In genomic region chr1:92831762-92832536, GRCh38 we compare ENCODE assay signal across 8 cellular contexts. TPM values are rescaled to one million over a fixed set of nuclear protein-coding genes. Genes with fewer than 3 reads are reported as not detected.
A peak's percentile ranks its signal among the peaks of the same experiment; 100 is the strongest.
DNase-seq lines count a peak whose midpoint lies in the region; TF ChIP-seq lines count a peak whose summit lies in the region.

Gene RPL5, plus strand, starts transcription at chr1:92832040. Its CDS starts 75 bp downstream, at chr1:92832115.

- TF ChIP-seq EP300 in neural cell (conservative IDR thresholded peaks at IDR 0.05; ENCODE audit: poor library complexity, severe bottlenecking) (peak; percentile 88), stomach (IDR thresholded peaks at IDR 0.05) (no peak)

- WGBS in stomach, 5 donors: 0 to 1% (median 0%) methylated on average over 47 to 57 of the region's 57 CpGs

- TF ChIP-seq CTCF in neural cell (IDR thresholded peaks at IDR 0.05; ENCODE audit: poor library complexity, severe bottlenecking) (peak; percentile 99), stomach (IDR thresholded peaks at IDR 0.05) (peak in 6 of 7 experiments; percentile 94 to 99 (median 96))

- peaks cover 48% of the 10 kb centered on the region for H3K79me2 ChIP-seq in neural cell (replicated peaks; ENCODE audit: insufficient read depth, low read length)

- H3F3A ChIP-seq in neural cell (ENCODE audit: insufficient read depth, low read length, poor library complexity, severe bottlenecking): no peaks in the 10 kb centered on the region

- no peaks in the 10 kb centered on the region for H3K27me3 ChIP-seq in HAP-1 (ENCODE audit: low read depth)
- H3K27me3 ChIP-seq in MG63: no peaks in the 10 kb centered on the region
- no peaks in the 10 kb centered on the region for H3K27me3 ChIP-seq in neural cell (ENCODE audit: insufficient read depth, low read depth, low read length)
- H3K27me3 ChIP-seq in stomach: no peaks in the 10 kb centered on the region

- peak within 1 kb of the TSS; percentile 87 for H3K9ac ChIP-seq in neural cell (ENCODE audit: low read length)

- TF ChIP-seq RAD21 in neural cell (conservative IDR thresholded peaks at IDR 0.05): peak; percentile 43

- H4K20me1 ChIP-seq in neural cell (ENCODE audit: insufficient read depth): peaks cover 21% of the 10 kb centered on the region

- peak within 1 kb of the TSS; percentile 89 for H3K27ac ChIP-seq in neural cell (ENCODE audit: low read length)
- peak within 1 kb of the TSS; percentile 85 to 98 (median 97) for H3K27ac ChIP-seq in stomach

- H3K4me1 ChIP-seq in HAP-1 (peaks cover 18% of the 10 kb centered on the region), stomach (peaks cover 27 to 42% (median 35%) of the 10 kb centered on the region in 4 donors)

- in situ Hi-C loops in HAP-1 (cut with MboI; ENCODE audit: low sequenced_read_pairs): no loop called here

- TF ChIP-seq POLR2A in stomach (IDR thresholded peaks at IDR 0.05): peak in 2 of 4 donors; percentile 55 to 80

- peak within 1 kb of the TSS; percentile 100 for H3K4me3 ChIP-seq in HAP-1
- peak within 1 kb of the TSS; percentile 74 for H3K4me3 ChIP-seq in MG63
- peak within 1 kb of the TSS; percentile 93 for H3K4me3 ChIP-seq in neural cell (ENCODE audit: low read length)
- peak within 1 kb of the TSS; percentile 79 to 97 (median 90) for H3K4me3 ChIP-seq in stomach

- intact Hi-C loops in stomach (cut with DNase I; ENCODE audit: low total_unique reads): no loop called here

- DNase-seq in GF-D8 (lab: John Stamatoyannopoulos, UW) (peak; percentile 85), HAP-1 (ENCODE audit: low spot score in 2 of 2) (peak; percentile 92 to 98), MG63 (peak; percentile 93), SHP77 treated with DMSO at 0.1 percent for 48 hours (lab: John Stamatoyannopoulos, UW) (peak; percentile 89), fibroblast of the conjunctiva (ENCODE audit: low read depth) (peak; percentile 96), stomach (peak; percentile 98)
- DNase-seq in activated effector memory CD4-positive, alpha-beta T cell treated with anti-CD3 and anti-CD28 coated beads, Interleukin-2, amount 50 U/mL, for 16 hours: peak; percentile 99

- H3K9me3 ChIP-seq in HAP-1 (no peaks in the 10 kb centered on the region), MG63 (no peaks in the 10 kb centered on the region), neural cell (ENCODE audit: low read length) (no peaks in the 10 kb centered on the region), stomach (no peaks in the 10 kb centered on the region)

- no peaks in the 10 kb centered on the region for H3K9me2 ChIP-seq in neural cell (ENCODE audit: insufficient read depth, low read length)

- peak within 1 kb of the TSS; percentile 73 for H2AFZ ChIP-seq in neural cell (ENCODE audit: low read depth, low read length)

- peaks cover 50% of the 10 kb centered on the region for H3K36me3 ChIP-seq in HAP-1 (replicated peaks)
- peaks cover 45% of the 10 kb centered on the region for H3K36me3 ChIP-seq in MG63
- H3K36me3 ChIP-seq in neural cell (ENCODE audit: insufficient read depth, low read length): no peaks in the 10 kb centered on the region
- peaks cover 18 to 37% (median 33%) of the 10 kb centered on the region in 4 donors for H3K36me3 ChIP-seq in stomach

- peak within 1 kb of the TSS; percentile 92 for H3K4me2 ChIP-seq in neural cell (ENCODE audit: low read length)

TF ChIP-seq in neural cell, 6 proteins besides CTCF, POLR2A, EP300 and RAD21:
- TF ChIP-seq EZH2 (IDR thresholded peaks at IDR 0.05; ENCODE audit: borderline replicate concordance, insufficient read depth, low read length, poor library complexity, severe bottlenecking) (no peak), MXI1 (conservative IDR thresholded peaks at IDR 0.05; ENCODE audit: poor library complexity, severe bottlenecking) (peak; percentile 97), POLR2AphosphoS5 (IDR thresholded peaks at IDR 0.05) (peak; percentile 100), TAF1 (IDR thresholded peaks at IDR 0.05; ENCODE audit: low read depth) (peak; percentile 98), SMC3 (conservative IDR thresholded peaks at IDR 0.05; ENCODE audit: poor library complexity) (peak; percentile 66), REST (IDR thresholded peaks at IDR 0.05; ENCODE audit: borderline replicate concordance) (peak; percentile 99)

RNA-seq across cellular contexts. Expression of gene RPL5, which starts in this region (rescaled TPM):
- total RNA-seq in MG63 (2014; rRNA removed; shearing (Covaris generic); ENCODE audit: low replicate concordance): 2,302 and 3,969 TPM in 2 replicates
- polyA plus RNA-seq in neural cell: 1,461 and 1,645 TPM in 2 replicates
- polyA minus RNA-seq in neural cell: 882 and 1,045 TPM in 2 replicates
- 1,000 to 10,000 TPM; 1,447 to 2,022 (median 1,553) TPM for total RNA-seq in stomach
- polyA plus RNA-seq in stomach: 1,000 to 10,000 TPM; 1,862 to 2,593 (median 2,118) TPM

Comparison
In these comparisons a context has a peak if more than half of its experiments do, and no peak if none do; other contexts are left out.
1. Peak in every context shown above with its lines: DNase-seq, H3K4me3 ChIP-seq and H3K27ac ChIP-seq.